14 cellular contexts compared by ENCODE assay signal in the genomic region with DNA sequence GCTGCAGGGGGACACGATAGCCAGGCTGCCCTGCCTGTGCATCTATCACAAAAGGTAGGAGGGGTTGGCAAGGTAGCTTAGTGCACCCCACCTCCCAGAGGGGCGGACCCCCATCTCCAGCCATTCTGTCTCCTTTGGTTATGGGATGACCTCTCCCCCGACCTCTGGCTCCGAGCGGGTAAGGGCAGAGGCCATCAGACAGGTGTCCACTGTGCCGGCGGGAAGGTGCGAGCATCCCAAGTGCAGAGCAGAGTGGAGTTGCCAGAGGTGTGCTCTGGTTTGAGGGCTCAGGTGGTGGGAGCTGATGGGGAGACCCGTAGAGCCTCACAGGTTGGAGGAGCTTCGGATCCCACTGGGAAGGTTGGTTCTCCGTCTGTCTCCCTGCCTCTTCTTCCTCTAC. TPM values are rescaled to one million over a fixed set of nuclear protein-coding genes. Genes with fewer than 3 reads are reported as not detected.
DNase-seq lines count a peak whose midpoint lies in the region; ATAC-seq lines count a peak whose summit lies in the region.
"Had no signal": no experiment of that assay in that cellular context is flagged by ENCODE, and none has a peak within 500 bp of the region (broad histone marks: within the 10 kb centered on the region; RNA-seq: fewer than 3 reads in every experiment).

No MANE protein-coding gene starts in this region.

- intact Hi-C loops in sciatic nerve (cut with DNase I): loop anchor here (10.0 kb wide), 1 partner anchor 50 kb away; no protein-coding TSS in a partner anchor

- peak overlapping the region; percentile 93 to 99 (median 96) for H3K4me2 ChIP-seq in BLaER1 treated with 17β-estradiol and CSF1 and Interleukin-3, amounts not matched to agents 10 nM and 100 nM

- H3K4me3 ChIP-seq in BLaER1 treated with 17β-estradiol and CSF1 and Interleukin-3, amounts not matched to agents 10 nM and 100 nM: peak overlapping the region in 9 of 10 experiments; percentile 7 to 61 (median 36); a peak in 17 of 20 replicates
- H3K4me3 ChIP-seq in NT2/D1 (ENCODE audit: insufficient read length, low read depth) (no peak overlapping the region), skin epidermis (no peak overlapping the region)

- ATAC-seq in sciatic nerve (no peak), HG02852 (IDR thresholded peaks at IDR 0.05; ENCODE audit: unreplicated experiment) (no peak)

- peaks cover 80 to 98% (median 97%) of the 10 kb centered on the region in 10 experiments for H3K4me1 ChIP-seq in BLaER1 treated with 17β-estradiol and CSF1 and Interleukin-3, amounts not matched to agents 10 nM and 100 nM
- peaks cover 18% of the 10 kb centered on the region for H3K4me1 ChIP-seq in NT2/D1 (ENCODE audit: insufficient read depth, insufficient read length)

- peak overlapping the region; percentile 89 to 99 (median 95) for H3K27ac ChIP-seq in BLaER1 treated with 17β-estradiol and CSF1 and Interleukin-3, amounts not matched to agents 10 nM and 100 nM
- H3K27ac ChIP-seq in skin epidermis: peak overlapping the region in 18 of 21 experiments; percentile 1 to 90 (median 72)
- H3K27ac ChIP-seq: epithelial cell of prostate had no signal

- DNase-seq in NT2/D1 (ENCODE audit: low read depth, low spot score): no peak
- DNase-seq in germinal center (ENCODE audit: low spot score): peak; percentile 0
- DNase-seq in sciatic nerve (ENCODE audit: low spot score): no peak
- DNase-seq in NCI-H2171 treated with DMSO at 0.1 percent for 48 hours (lab: John Stamatoyannopoulos, UW): no peak
- no peak for DNase-seq in NCI-H1092 (lab: John Stamatoyannopoulos, UW)
- DNase-seq: cerebellar nuclear complex, hippocampal formation, NCI-H345, OCI-M1 had no signal

- H3K9ac ChIP-seq in BLaER1 treated with 17β-estradiol and CSF1 and Interleukin-3, amounts not matched to agents 10 nM and 100 nM: peak overlapping the region; percentile 73 to 91 (median 85)
- H3K9ac ChIP-seq in NT2/D1 (ENCODE audit: insufficient read length, low read depth): peak overlapping the region; percentile 24

- peaks cover 0 to 35% (median 6%) of the 10 kb centered on the region in 11 experiments; a peak in 9 of 22 replicates for H4K20me1 ChIP-seq in BLaER1 treated with 17β-estradiol and CSF1 and Interleukin-3, amounts not matched to agents 10 nM and 100 nM

- H3K9me3 ChIP-seq in BLaER1 treated with 17β-estradiol and CSF1 and Interleukin-3, amounts not matched to agents 10 nM and 100 nM (replicated peaks in 1 of 11): no peaks in the 10 kb centered on the region
- H3K9me3 ChIP-seq in NT2/D1 (ENCODE audit: insufficient read depth, low read length): no peaks in the 10 kb centered on the region

- peaks cover 0 to 45% (median 18%) of the 10 kb centered on the region in 11 experiments; a peak in 13 of 22 replicates for H3K36me3 ChIP-seq in BLaER1 treated with 17β-estradiol and CSF1 and Interleukin-3, amounts not matched to agents 10 nM and 100 nM
- peaks cover 33% of the 10 kb centered on the region for H3K36me3 ChIP-seq in NT2/D1 (ENCODE audit: insufficient read depth, insufficient read length, low read length)

- H3K27me3 ChIP-seq in BLaER1 treated with 17β-estradiol and CSF1 and Interleukin-3, amounts not matched to agents 10 nM and 100 nM: no peaks in the 10 kb centered on the region
- H3K27me3 ChIP-seq in NT2/D1 (ENCODE audit: insufficient read depth, insufficient read length): no peaks in the 10 kb centered on the region

RNA-seq across cellular contexts. Expression of gene LDHD, which starts 11.7 kb away (rescaled TPM):
- total RNA-seq in sciatic nerve: 12.1 TPM
- total RNA-seq: B cell had no signal

RNA-seq across cellular contexts. Expression of gene ZFP1, which starts 43.5 kb away (rescaled TPM):
- 19.0 TPM for total RNA-seq in sciatic nerve

Comparison
In these comparisons a context has a peak if more than half of its experiments do, and no peak if none do; other contexts are left out.
1. H3K4me3 ChIP-seq: peak in BLaER1 treated with 17β-estradiol and CSF1 and Interleukin-3, amounts not matched to agents 10 nM and 100 nM (9 of 10); none in NT2/D1 (single experiment) and skin epidermis (0 of 7).